In the genomic region with DNA sequence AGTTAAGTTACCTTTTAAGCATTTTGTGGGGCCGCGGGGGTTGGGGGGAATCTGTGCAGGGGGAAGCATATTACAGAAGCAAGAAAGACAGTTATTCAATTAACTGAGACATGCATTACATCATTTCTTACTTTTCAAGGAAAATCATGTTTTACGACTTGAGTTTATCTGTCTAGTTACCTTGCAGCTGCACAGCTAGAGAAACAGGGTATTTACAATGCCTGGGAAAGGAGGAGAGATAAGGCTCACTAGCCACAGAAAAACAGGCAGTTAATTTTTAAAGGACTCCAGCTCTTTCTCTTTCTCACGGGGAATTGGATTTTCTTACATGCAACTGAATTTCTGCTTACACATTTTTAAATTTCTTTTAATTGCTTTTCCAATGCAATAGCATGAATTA, we compare ENCODE assay signal across 19 cellular contexts.
"Had no signal": no experiment of that assay in that cellular context is flagged by ENCODE, and none has a peak within 500 bp of the region (broad histone marks: within the 10 kb centered on the region; RNA-seq: fewer than 3 reads in every experiment).

No MANE protein-coding gene starts in this region.

- H3K9me3 ChIP-seq: ascending aorta, stomach, vagina had no signal

- H3K4me3 ChIP-seq: ascending aorta, coronary artery, smooth muscle cell, stomach, vagina had no signal

- DNase-seq: activated CD4-positive, alpha-beta T cell treated with anti-CD3 and anti-CD28 coated beads, Interleukin-2, amount 50 U/mL, for 1 hour; activated CD4-positive, CD25-positive, alpha-beta regulatory T cell treated with anti-CD3 and anti-CD28 coated beads, Interleukin-2, amount 50 U/mL, for 72 hours; activated CD8-positive, alpha-beta memory T cell treated with anti-CD3 and anti-CD28 coated beads, Interleukin-2, amount 50 U/mL, for 4 hours; activated effector memory CD4-positive, alpha-beta T cell treated with Interleukin-2 at 50 U/mL for 16 hours; activated naive CD4-positive, alpha-beta T cell treated with anti-CD3 and anti-CD28 coated beads, Interleukin-2, amount 10 ng/mL, durations not matched to agents 7 days and 5 days; activated T-cell treated with anti-CD3 and anti-CD28 coated beads, Interleukin-2, amount 50 U/mL, for 4 hours; foreskin melanocyte; glutamatergic neuron; mesendoderm; naive thymus-derived CD4-positive, alpha-beta T cell; stimulated activated CD4-positive, alpha-beta T cell treated with anti-CD3 and anti-CD28 coated beads, Interleukin-4, amount 100 ng/mL, for 24 hours; stomach; trophoblast cell had no signal

- ATAC-seq: activated T-cell treated with anti-CD3 and anti-CD28 coated beads, Interleukin-2, amount 50 U/mL, for 4 hours; naive thymus-derived CD4-positive, alpha-beta T cell; sciatic nerve; stimulated activated effector memory CD8-positive, alpha-beta T cell treated with anti-CD3 and anti-CD28 coated beads, Interleukin-12 subunit alpha, Interleukin-12 subunit beta, amount 100 ng/mL, for 72 hours had no signal

- H3K27ac ChIP-seq: ascending aorta, coronary artery, stomach, vagina had no signal

- H3K4me1 ChIP-seq: ascending aorta, vagina had no signal

- H3K27me3 ChIP-seq: ascending aorta, stomach, vagina had no signal
